Comparison of ENCODE assay signal across 8 cellular contexts in the genomic region with DNA sequence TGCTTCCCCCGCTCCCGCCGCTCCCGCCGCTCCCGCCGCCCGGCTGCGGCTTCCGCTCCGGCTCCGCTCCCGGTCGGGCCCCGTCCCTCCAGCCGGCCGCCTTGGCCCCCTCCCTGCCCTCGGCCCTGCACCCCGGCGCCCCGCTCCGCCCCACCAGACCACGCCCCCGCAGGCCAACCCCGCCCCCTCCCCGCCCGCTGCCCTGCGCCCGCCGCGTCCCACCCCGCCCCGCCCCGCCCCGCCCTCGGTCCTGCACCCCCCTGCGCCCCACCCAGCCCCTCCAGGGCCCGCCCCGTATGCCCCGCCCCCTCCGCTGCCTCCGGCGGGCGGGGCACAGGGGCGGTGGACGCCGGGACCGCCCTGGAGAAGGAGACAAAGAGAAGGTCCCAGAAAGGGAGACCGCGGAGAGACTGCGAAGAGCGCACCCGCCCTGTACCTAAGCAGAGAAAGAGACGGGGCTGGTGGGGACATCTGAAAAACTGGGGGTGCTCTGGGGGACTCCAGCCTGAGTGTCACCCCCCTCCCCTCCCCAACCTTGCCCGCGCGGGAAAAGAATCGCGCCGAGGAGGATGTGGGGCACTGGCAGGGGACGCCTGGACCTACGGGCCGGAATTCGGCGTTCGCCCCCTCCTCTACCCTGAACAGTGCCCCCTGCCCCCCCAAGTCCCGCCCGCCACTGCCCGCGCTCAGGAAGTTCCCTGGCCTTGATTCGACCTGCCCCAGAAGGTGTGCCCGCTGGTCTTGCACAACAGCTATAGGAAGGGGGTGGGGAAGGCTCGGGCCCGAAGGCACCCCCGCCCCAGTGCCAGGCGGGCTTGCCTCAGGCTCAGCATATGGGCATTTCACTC. TPM values are rescaled to one million over a fixed set of nuclear protein-coding genes. Genes with fewer than 3 reads are reported as not detected.
A peak's percentile ranks its signal among the peaks of the same experiment; 100 is the strongest.
DNase-seq lines count a peak whose midpoint lies in the region; ATAC-seq and TF ChIP-seq lines count a peak whose summit lies in the region.

No MANE protein-coding gene starts in this region.

- ATAC-seq in HG03025 (IDR thresholded peaks at IDR 0.05; ENCODE audit: low FRiP score, unreplicated experiment), result no peak

- H3K9me3 ChIP-seq in neuron (ENCODE audit: low read length), result no peaks in the 10 kb centered on the region

- TF ChIP-seq CTCF in KMS-11 (conservative IDR thresholded peaks at IDR 0.05; ENCODE audit: low read depth, low read length) (no peak), foreskin fibroblast (IDR thresholded peaks at IDR 0.05; ENCODE audit: low read depth, low read length) (no peak)

- peak overlapping the region; percentile 52 for H3K9ac ChIP-seq in KMS-11

- in situ Hi-C loops in SK-MEL-5 (cut with HindIII; ENCODE audit: low pct_unique_long_range_greater_than_20kb, low sequenced_read_pairs), result no loop called here

- H3K4me1 ChIP-seq in KMS-11 (ENCODE audit: low read depth, poor library complexity, severe bottlenecking) (peaks cover 14% of the 10 kb centered on the region), neuron (ENCODE audit: insufficient read depth, low read length) (peaks cover 32% of the 10 kb centered on the region)

- peak; percentile 14 for TF ChIP-seq POLR2A in GM15510 (IDR thresholded peaks at IDR 0.05; ENCODE audit: borderline replicate concordance, extremely low read depth, insufficient read length)

- H3K27me3 ChIP-seq in KMS-11 (ENCODE audit: insufficient read depth, low read depth) (no peaks in the 10 kb centered on the region), neuron (ENCODE audit: insufficient read depth, low read length) (no peaks in the 10 kb centered on the region)

- DNase-seq in SK-MEL-5 (ENCODE audit: low read depth, low spot score) (peak; percentile 74), foreskin fibroblast (peak; percentile 87 to 94), stromal cell of bone marrow (ENCODE audit: low read depth) (peak; percentile 78)
- peak; percentile 47 for DNase-seq in activated gamma-delta T cell treated with anti-CD3 and anti-CD28 coated beads, Interleukin-2, amount 50 U/mL, for 16 hours (ENCODE audit: low read depth)

- no peaks in the 10 kb centered on the region for H3K79me2 ChIP-seq in KMS-11 (ENCODE audit: insufficient read depth, low read depth)

- H2AFZ ChIP-seq in KMS-11 (ENCODE audit: low read depth) (peak overlapping the region; percentile 72), neuron (ENCODE audit: low read depth, low read length) (peak overlapping the region; percentile 90)

- peak overlapping the region; percentile 58 for H3K4me2 ChIP-seq in KMS-11

- H4K20me1 ChIP-seq in KMS-11 (ENCODE audit: insufficient read depth), result no peaks in the 10 kb centered on the region

- H3K4me3 ChIP-seq in KMS-11 (IDR thresholded peaks at IDR 0.05; ENCODE audit: insufficient read depth, low read depth, low read length) (no peak overlapping the region), foreskin fibroblast (ENCODE audit: low read depth in 1 of 2, low read length in 2 of 2) (peak overlapping the region; percentile 90 to 93), neuron (ENCODE audit: low read length) (peak overlapping the region; percentile 75)

- H3K27ac ChIP-seq in KMS-11, result peak overlapping the region; percentile 44

- H3K36me3 ChIP-seq in KMS-11 (ENCODE audit: insufficient read depth) (no peaks in the 10 kb centered on the region), neuron (ENCODE audit: insufficient read depth, low read length) (no peaks in the 10 kb centered on the region)

RNA-seq across cellular contexts. Expression of a gene that starts 42.9 kb away (rescaled TPM):
- 41.3 and 41.5 TPM in 2 replicates for total RNA-seq in SK-MEL-5 (2014; rRNA removed; shearing (Covaris generic))
- polyA plus RNA-seq in SK-MEL-5 (2015; cell fraction: cytosol; rRNA removed), result 131 and 148 TPM in 2 replicates
- 81.7 and 122 TPM in 2 replicates for polyA plus RNA-seq in SK-MEL-5 (2015; cell fraction: nucleus; rRNA removed)
